ENCODE assay signal across 13 cellular contexts in the genomic region with DNA sequence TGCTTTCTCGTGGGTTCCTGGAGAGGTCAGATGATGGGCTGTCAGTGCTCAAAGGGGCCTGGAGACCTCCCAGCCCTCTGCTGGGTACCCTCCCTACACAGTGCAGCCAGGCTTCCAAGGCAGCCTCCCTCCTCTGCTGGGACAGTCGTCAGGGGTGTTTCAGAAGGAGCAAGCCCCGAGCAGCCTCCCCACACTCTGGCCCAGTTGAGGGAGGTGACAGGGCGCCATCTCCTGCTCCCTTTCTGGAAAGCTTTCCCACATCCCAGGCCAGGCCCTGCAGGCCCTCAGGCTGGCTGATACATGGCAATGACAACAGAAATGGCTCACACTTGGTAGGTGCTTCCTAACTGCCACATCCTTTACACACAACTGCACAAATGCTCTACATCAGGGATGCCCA. TPM values are rescaled to one million over a fixed set of nuclear protein-coding genes. Genes with fewer than 3 reads are reported as not detected.
DNase-seq lines count a peak whose midpoint lies in the region; ATAC-seq and TF ChIP-seq lines count a peak whose summit lies in the region.
"Had no signal": no experiment of that assay in that cellular context is flagged by ENCODE, and none has a peak within 500 bp of the region (broad histone marks: within the 10 kb centered on the region; RNA-seq: fewer than 3 reads in every experiment).

No MANE protein-coding gene starts in this region.

- H2BK120ac ChIP-seq in mesendoderm (ENCODE audit: low read depth, low read length): no peak overlapping the region

- no peaks in the 10 kb centered on the region for H3K79me2 ChIP-seq in mesendoderm (ENCODE audit: control insufficient read depth, insufficient read depth, low read length)

- intact Hi-C loops in stomach (cut with DNase I; ENCODE audit: low total_unique reads): no loop called here

- H3K27ac Mint-ChIP-seq in HFFc6: peak overlapping the region; percentile 73

- no peak overlapping the region for H2BK15ac ChIP-seq in mesendoderm (replicated peaks; ENCODE audit: low read depth)

- TF ChIP-seq EP300 in stomach (IDR thresholded peaks at IDR 0.05): no peak

- H3K4me3 ChIP-seq in BLaER1 (no peak overlapping the region), choroid plexus epithelial cell (ENCODE audit: low read depth, low read length) (no peak overlapping the region), mesendoderm (ENCODE audit: low read length) (no peak overlapping the region), stomach (no peak overlapping the region)
- H3K4me3 ChIP-seq: skin epidermis, vagina had no signal

- H3K56ac ChIP-seq in mesendoderm (ENCODE audit: low read length): no peak overlapping the region

- ATAC-seq in HG02763 (IDR thresholded peaks at IDR 0.05; ENCODE audit: unreplicated experiment) (no peak), GM18517 (IDR thresholded peaks at IDR 0.05; ENCODE audit: unreplicated experiment) (no peak)

- H3K9me3 Mint-ChIP-seq in HFFc6: no peaks in the 10 kb centered on the region

- no peak overlapping the region for H4K5ac ChIP-seq in mesendoderm (ENCODE audit: low read length)

- TF ChIP-seq CTCF in HFFc6 (IDR thresholded peaks at IDR 0.05) (peak; percentile 51), choroid plexus epithelial cell (conservative IDR thresholded peaks at IDR 0.05; ENCODE audit: low read depth, low read length) (no peak), stomach (IDR thresholded peaks at IDR 0.05) (no peak)

- H2AK5ac ChIP-seq in mesendoderm (ENCODE audit: low read length): no peak overlapping the region

- TF ChIP-seq POLR2A in stomach (IDR thresholded peaks at IDR 0.05): no peak

- H3K9me3 ChIP-seq in BLaER1 (no peaks in the 10 kb centered on the region), stomach (no peaks in the 10 kb centered on the region)
- H3K9me3 ChIP-seq: vagina had no signal

- H3K27me3 Mint-ChIP-seq in HFFc6 (ENCODE audit: insufficient read depth): peaks cover 1% of the 10 kb centered on the region; the same call in 1 of the 2 replicates

- no peak overlapping the region for H3K18ac ChIP-seq in mesendoderm (ENCODE audit: low read length)

- H3K27ac ChIP-seq in BLaER1 (peak overlapping the region; percentile 76), mesendoderm (ENCODE audit: low read depth, low read length) (no peak overlapping the region), stomach (no peak overlapping the region)
- H3K27ac ChIP-seq: skin epidermis, vagina had no signal

- no peaks in the 10 kb centered on the region for H3K79me1 ChIP-seq in mesendoderm (ENCODE audit: low read length)

- H4K20me1 ChIP-seq in BLaER1: no peaks in the 10 kb centered on the region

- H3K36me3 ChIP-seq in BLaER1 (no peaks in the 10 kb centered on the region), mesendoderm (ENCODE audit: control insufficient read depth, insufficient read depth, low read length) (no peaks in the 10 kb centered on the region), stomach (no peaks in the 10 kb centered on the region)
- H3K36me3 ChIP-seq: vagina had no signal

- H3K4me3 Mint-ChIP-seq in HFFc6: no peak overlapping the region

- peak overlapping the region; percentile 97 for H3K4me2 ChIP-seq in BLaER1
- H3K4me2 ChIP-seq in mesendoderm (ENCODE audit: low read length): no peak overlapping the region

- peaks cover 94% of the 10 kb centered on the region for H3K4me1 Mint-ChIP-seq in HFFc6 (ENCODE audit: low read depth)

- peak; percentile 20 for DNase-seq in HFFc6
- peak; percentile 15 for DNase-seq in choroid plexus epithelial cell (ENCODE audit: low read depth)
- peak; percentile 70 for DNase-seq in mesendoderm
- DNase-seq in stomach: no peak
- no peak for DNase-seq in amygdala (lab: John Stamatoyannopoulos, UW)
- DNase-seq: activated CD8-positive, alpha-beta memory T cell treated with anti-CD3 and anti-CD28 coated beads, Interleukin-2, amount 50 U/mL, for 48 hours; DND-41; effector memory CD4-positive, alpha-beta T cell had no signal

- H3K4me1 ChIP-seq in BLaER1: peaks cover 92% of the 10 kb centered on the region
- no peaks in the 10 kb centered on the region for H3K4me1 ChIP-seq in mesendoderm (ENCODE audit: control insufficient read depth, low read depth, low read length)
- peaks cover 15 to 66% (median 38%) of the 10 kb centered on the region in 4 donors for H3K4me1 ChIP-seq in stomach

- H3K4ac ChIP-seq in mesendoderm (ENCODE audit: low read depth, low read length): no peak overlapping the region

- no peaks in the 10 kb centered on the region; the same call in 1 of the 2 replicates for H3K36me3 Mint-ChIP-seq in HFFc6 (ENCODE audit: low read depth)

- H3K9ac ChIP-seq in BLaER1 (peak overlapping the region; percentile 26; the same call in 1 of the 2 replicates), mesendoderm (ENCODE audit: low read length) (no peak overlapping the region)

- no peak overlapping the region for H2BK5ac ChIP-seq in mesendoderm (ENCODE audit: low read length)

- WGBS in mesendoderm (ENCODE audit: extremely low coverage, insufficient coverage, low lambda C conversion rate): no CpG with 5 or more reads among the region's 4 CpGs
- WGBS in stomach, 5 donors: 55 to 83% (median 78%) methylated on average over 1 to 4 of the region's 4 CpGs

- H4K8ac ChIP-seq in mesendoderm (ENCODE audit: low read depth, low read length): no peak overlapping the region

- H3K27me3 ChIP-seq in BLaER1: no peaks in the 10 kb centered on the region
- no peaks in the 10 kb centered on the region for H3K27me3 ChIP-seq in mesendoderm (ENCODE audit: insufficient read depth, low read length, poor library complexity)
- H3K27me3 ChIP-seq in stomach: no peaks in the 10 kb centered on the region
- H3K27me3 ChIP-seq: vagina had no signal

- no peak overlapping the region for H3K23ac ChIP-seq in mesendoderm (ENCODE audit: low read length)

RNA-seq across cellular contexts. Expression of gene KCNMA1, which starts 32.1 kb away (rescaled TPM):
- total RNA-seq in HFFc6 (2021; fragmentation: NEBNext Ultra II Directional; extraction: Animal tissue kit (Norgen Biotek cat#: 25700)): 100 to 1,000 TPM in 2 of 6 experiments, 10 to 100 TPM in 4; 87.1 to 191 (median 93.5) TPM
- 1.4 TPM for polyA plus RNA-seq in mesendoderm (2013, experiment 1 of 2)
- polyA plus RNA-seq in mesendoderm (2013, experiment 2 of 2): 1.9 TPM
- 100 to 1,000 TPM in 2 of 5 donors, 10 to 100 TPM in 3; 41.4 to 155 (median 76.9) TPM for total RNA-seq in stomach
- 10 to 100 TPM in 1 of 3 donors, 1 to 10 TPM in 1, under 1 TPM in 1; 0.92 to 26.0 (median 2.8) TPM for polyA plus RNA-seq in stomach

Comparison
In these comparisons a context has a peak if more than half of its experiments do, and no peak if none do; other contexts are left out.
1. DNase-seq: peak in HFFc6 (single experiment), choroid plexus epithelial cell (single experiment) and mesendoderm (single experiment); none in stomach (single experiment) and amygdala (0 of 56).